8 cellular contexts compared by ENCODE assay signal in the genomic region with DNA sequence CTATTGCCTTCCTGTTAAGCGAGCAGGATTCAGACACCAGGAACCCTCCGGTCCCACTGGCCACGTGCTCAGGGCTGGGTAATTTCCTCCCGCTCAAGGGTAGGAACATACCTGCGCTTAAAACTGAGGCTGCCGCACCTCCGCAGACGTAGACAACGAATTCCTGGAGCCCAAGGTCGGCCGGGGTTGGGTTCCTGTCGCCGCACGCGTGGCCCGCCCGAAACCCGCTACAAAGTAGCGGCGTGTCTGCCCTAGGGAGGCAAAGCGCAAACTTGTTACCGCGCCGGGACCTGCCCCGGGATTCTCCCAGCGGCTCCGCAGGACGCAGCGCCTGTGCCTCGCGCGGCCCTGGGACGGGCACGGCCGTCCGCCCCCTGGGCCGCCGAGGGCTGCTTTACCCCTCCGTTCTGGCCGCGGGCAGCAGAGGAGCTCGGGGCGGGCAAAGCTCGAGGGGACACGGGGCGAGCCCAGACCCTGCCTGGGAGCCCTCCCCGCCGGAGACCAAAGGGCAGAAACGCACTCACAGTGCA. TPM values are rescaled to one million over a fixed set of nuclear protein-coding genes. Genes with fewer than 3 reads are reported as not detected.
DNase-seq lines count a peak whose midpoint lies in the region; ATAC-seq and TF ChIP-seq lines count a peak whose summit lies in the region.

No MANE protein-coding gene starts in this region.

- H3K27ac ChIP-seq in fibroblast of lung (ENCODE audit: insufficient read depth, low read length), result no peak overlapping the region
- no peak overlapping the region for H3K27ac ChIP-seq in neural cell (ENCODE audit: low read length)
- no peak overlapping the region for H3K27ac ChIP-seq in WERI-Rb-1

- DNase-seq in DMS53 (lab: John Stamatoyannopoulos, UW) (peak; percentile 77), fibroblast of lung (ENCODE audit: low read depth in 2 of 2) (peak; percentile 7 to 8), GDM1 (lab: John Stamatoyannopoulos, UW) (no peak), WERI-Rb-1 (no peak)
- peak; percentile 6 for DNase-seq in activated CD4-positive, alpha-beta T cell treated with anti-CD3 and anti-CD28 coated beads, Interleukin-2, amount 10 ng/mL, durations not matched to agents 7 days and 5 days

- H4K20me1 ChIP-seq in fibroblast of lung (ENCODE audit: control insufficient read depth, extremely low read depth, insufficient read depth, low read length) (no peaks in the 10 kb centered on the region), neural cell (ENCODE audit: insufficient read depth) (no peaks in the 10 kb centered on the region)

- H3F3A ChIP-seq in neural cell (ENCODE audit: insufficient read depth, low read length, poor library complexity, severe bottlenecking), result no peaks in the 10 kb centered on the region

- no peaks in the 10 kb centered on the region for H3K4me1 ChIP-seq in fibroblast of lung (ENCODE audit: control insufficient read depth, extremely low read depth, insufficient read depth, low read length)

- H3K36me3 ChIP-seq in fibroblast of lung (ENCODE audit: control insufficient read depth, insufficient read depth, low read length) (no peaks in the 10 kb centered on the region), neural cell (ENCODE audit: insufficient read depth, low read length) (no peaks in the 10 kb centered on the region), WERI-Rb-1 (no peaks in the 10 kb centered on the region)

- ATAC-seq in GM21723 (IDR thresholded peaks at IDR 0.05; ENCODE audit: unreplicated experiment) (no peak), HG03039 (IDR thresholded peaks at IDR 0.05; ENCODE audit: unreplicated experiment) (no peak)

- TF ChIP-seq CTCF in fibroblast of lung (conservative IDR thresholded peaks at IDR 0.05 in 1 of 2, IDR thresholded peaks at IDR 0.05 in 1 of 2; ENCODE audit: low read depth in 1 of 2, low read length in 2 of 2) (no peak), neural cell (IDR thresholded peaks at IDR 0.05; ENCODE audit: poor library complexity, severe bottlenecking) (no peak), WERI-Rb-1 (IDR thresholded peaks at IDR 0.05; ENCODE audit: low read depth, low read length) (no peak)

- H3K4me3 Mint-ChIP-seq in activated CD4-positive, alpha-beta T cell treated with anti-CD3 and anti-CD28 coated beads, Interleukin-2, amount 10 ng/mL, durations not matched to agents 7 days and 5 days, result peak overlapping the region; percentile 63

- CTCF ChIA-PET in activated CD4-positive, alpha-beta T cell treated with anti-CD3 and anti-CD28 coated beads, Interleukin-2, amount 10 ng/mL, durations not matched to agents 7 days and 5 days (lab: Charles Lee), result no interaction called here

- POLR2A ChIA-PET in activated CD4-positive, alpha-beta T cell treated with anti-CD3 and anti-CD28 coated beads, Interleukin-2, amount 10 ng/mL, durations not matched to agents 7 days and 5 days (lab: Charles Lee), result no interaction called here

- no peak overlapping the region for H3K27ac Mint-ChIP-seq in activated CD4-positive, alpha-beta T cell treated with anti-CD3 and anti-CD28 coated beads, Interleukin-2, amount 10 ng/mL, durations not matched to agents 7 days and 5 days

- H3K36me3 Mint-ChIP-seq in activated CD4-positive, alpha-beta T cell treated with anti-CD3 and anti-CD28 coated beads, Interleukin-2, amount 10 ng/mL, durations not matched to agents 7 days and 5 days (ENCODE audit: low read depth), result peaks cover 3% of the 10 kb centered on the region

- TF ChIP-seq EP300 in neural cell (conservative IDR thresholded peaks at IDR 0.05; ENCODE audit: poor library complexity, severe bottlenecking), result no peak

- H3K4me3 ChIP-seq in fibroblast of lung (replicated peaks in 1 of 4; ENCODE audit: control extremely low read depth in 1 of 4, insufficient read depth in 1 of 4, low read depth in 3 of 4, low read length in 4 of 4) (peak overlapping the region; percentile 40 to 53 (median 42)), neural cell (ENCODE audit: low read length) (peak overlapping the region; percentile 61), WERI-Rb-1 (ENCODE audit: low read depth, low read length) (no peak overlapping the region)

- H3K79me2 ChIP-seq in fibroblast of lung (ENCODE audit: control insufficient read depth, insufficient read depth, low read length) (no peaks in the 10 kb centered on the region), neural cell (replicated peaks; ENCODE audit: insufficient read depth, low read length) (no peaks in the 10 kb centered on the region)

- H3K9me3 ChIP-seq in fibroblast of lung (ENCODE audit: control insufficient read depth, insufficient read depth, low read depth, low read length) (no peaks in the 10 kb centered on the region), neural cell (ENCODE audit: low read length) (no peaks in the 10 kb centered on the region), WERI-Rb-1 (ENCODE audit: severe bottlenecking) (peaks cover 10% of the 10 kb centered on the region)

- H3K9me3 Mint-ChIP-seq in activated CD4-positive, alpha-beta T cell treated with anti-CD3 and anti-CD28 coated beads, Interleukin-2, amount 10 ng/mL, durations not matched to agents 7 days and 5 days, result no peaks in the 10 kb centered on the region

- peak overlapping the region; percentile 61 for H2AFZ ChIP-seq in fibroblast of lung (ENCODE audit: low read length)
- no peak overlapping the region for H2AFZ ChIP-seq in neural cell (ENCODE audit: low read depth, low read length)

- H3K9ac ChIP-seq in fibroblast of lung (ENCODE audit: insufficient read depth, low read length), result no peak overlapping the region
- no peak overlapping the region for H3K9ac ChIP-seq in neural cell (ENCODE audit: low read length)

- H3K27me3 ChIP-seq in fibroblast of lung (ENCODE audit: control insufficient read depth, insufficient read depth, low read length) (peaks cover 20% of the 10 kb centered on the region), neural cell (ENCODE audit: insufficient read depth, low read depth, low read length) (peaks cover 21% of the 10 kb centered on the region), WERI-Rb-1 (ENCODE audit: insufficient read depth, low read depth, severe bottlenecking) (peaks cover 87% of the 10 kb centered on the region)

- no peaks in the 10 kb centered on the region for H3K9me2 ChIP-seq in neural cell (ENCODE audit: insufficient read depth, low read length)

- no peak for TF ChIP-seq RAD21 in neural cell (conservative IDR thresholded peaks at IDR 0.05)

- H3K4me2 ChIP-seq in fibroblast of lung (ENCODE audit: extremely low read depth, insufficient read depth, low read length), result peak overlapping the region; percentile 75
- H3K4me2 ChIP-seq in neural cell (ENCODE audit: low read length), result no peak overlapping the region

- H3K4me1 Mint-ChIP-seq in activated CD4-positive, alpha-beta T cell treated with anti-CD3 and anti-CD28 coated beads, Interleukin-2, amount 10 ng/mL, durations not matched to agents 7 days and 5 days, result peaks cover 11% of the 10 kb centered on the region

- H3K27me3 Mint-ChIP-seq in activated CD4-positive, alpha-beta T cell treated with anti-CD3 and anti-CD28 coated beads, Interleukin-2, amount 10 ng/mL, durations not matched to agents 7 days and 5 days, result peaks cover 50% of the 10 kb centered on the region

TF ChIP-seq in neural cell, 6 proteins besides CTCF, POLR2A, EP300 and RAD21:
- TF ChIP-seq MXI1 (conservative IDR thresholded peaks at IDR 0.05; ENCODE audit: poor library complexity, severe bottlenecking), result no peak
- TF ChIP-seq TAF1 (IDR thresholded peaks at IDR 0.05; ENCODE audit: low read depth), result no peak
- no peak for TF ChIP-seq EZH2 (IDR thresholded peaks at IDR 0.05; ENCODE audit: borderline replicate concordance, insufficient read depth, low read length, poor library complexity, severe bottlenecking)
- TF ChIP-seq, protein P1, sequence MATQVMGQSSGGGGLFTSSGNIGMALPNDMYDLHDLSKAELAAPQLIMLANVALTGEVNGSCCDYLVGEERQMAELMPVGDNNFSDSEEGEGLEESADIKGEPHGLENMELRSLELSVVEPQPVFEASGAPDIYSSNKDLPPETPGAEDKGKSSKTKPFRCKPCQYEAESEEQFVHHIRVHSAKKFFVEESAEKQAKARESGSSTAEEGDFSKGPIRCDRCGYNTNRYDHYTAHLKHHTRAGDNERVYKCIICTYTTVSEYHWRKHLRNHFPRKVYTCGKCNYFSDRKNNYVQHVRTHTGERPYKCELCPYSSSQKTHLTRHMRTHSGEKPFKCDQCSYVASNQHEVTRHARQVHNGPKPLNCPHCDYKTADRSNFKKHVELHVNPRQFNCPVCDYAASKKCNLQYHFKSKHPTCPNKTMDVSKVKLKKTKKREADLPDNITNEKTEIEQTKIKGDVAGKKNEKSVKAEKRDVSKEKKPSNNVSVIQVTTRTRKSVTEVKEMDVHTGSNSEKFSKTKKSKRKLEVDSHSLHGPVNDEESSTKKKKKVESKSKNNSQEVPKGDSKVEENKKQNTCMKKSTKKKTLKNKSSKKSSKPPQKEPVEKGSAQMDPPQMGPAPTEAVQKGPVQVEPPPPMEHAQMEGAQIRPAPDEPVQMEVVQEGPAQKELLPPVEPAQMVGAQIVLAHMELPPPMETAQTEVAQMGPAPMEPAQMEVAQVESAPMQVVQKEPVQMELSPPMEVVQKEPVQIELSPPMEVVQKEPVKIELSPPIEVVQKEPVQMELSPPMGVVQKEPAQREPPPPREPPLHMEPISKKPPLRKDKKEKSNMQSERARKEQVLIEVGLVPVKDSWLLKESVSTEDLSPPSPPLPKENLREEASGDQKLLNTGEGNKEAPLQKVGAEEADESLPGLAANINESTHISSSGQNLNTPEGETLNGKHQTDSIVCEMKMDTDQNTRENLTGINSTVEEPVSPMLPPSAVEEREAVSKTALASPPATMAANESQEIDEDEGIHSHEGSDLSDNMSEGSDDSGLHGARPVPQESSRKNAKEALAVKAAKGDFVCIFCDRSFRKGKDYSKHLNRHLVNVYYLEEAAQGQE (IDR thresholded peaks at IDR 0.05; ENCODE audit: borderline replicate concordance), result no peak
- no peak for TF ChIP-seq SMC3 (conservative IDR thresholded peaks at IDR 0.05; ENCODE audit: poor library complexity)
- no peak for TF ChIP-seq POLR2AphosphoS5 (IDR thresholded peaks at IDR 0.05)

RNA-seq across cellular contexts. Expression of a gene that starts 0.3 kb away (rescaled TPM):
- total RNA-seq in activated CD4-positive, alpha-beta T cell treated with anti-CD3 and anti-CD28 coated beads, Interleukin-2, amount 10 ng/mL, durations not matched to agents 7 days and 5 days, result not detected
- under 0.01 TPM in 2 replicates for total RNA-seq in fibroblast of lung
- polyA plus RNA-seq in fibroblast of lung (0.07 and 0.54 TPM in 2 replicates), neural cell (not detected in 2 replicates)
- polyA plus RNA-seq in fibroblast of lung (2012), result 0.09 and 0.51 TPM in 2 replicates
- polyA minus RNA-seq in fibroblast of lung (ENCODE audit: low replicate concordance) (0.12 TPM in 1 of 2 replicates, not detected in the other), neural cell (0.23 TPM in 1 of 2 replicates, not detected in the other)

Comparison
In these comparisons a context has a peak if more than half of its experiments do, and no peak if none do; other contexts are left out.
1. DNase-seq: peak in DMS53 (single experiment), activated CD4-positive, alpha-beta T cell treated with anti-CD3 and anti-CD28 coated beads, Interleukin-2, amount 10 ng/mL, durations not matched to agents 7 days and 5 days (single experiment) and fibroblast of lung (2 of 2); none in GDM1 (single experiment) and WERI-Rb-1 (single experiment).